Comparison of ENCODE assay signal across 24 cellular contexts in the genomic region with DNA sequence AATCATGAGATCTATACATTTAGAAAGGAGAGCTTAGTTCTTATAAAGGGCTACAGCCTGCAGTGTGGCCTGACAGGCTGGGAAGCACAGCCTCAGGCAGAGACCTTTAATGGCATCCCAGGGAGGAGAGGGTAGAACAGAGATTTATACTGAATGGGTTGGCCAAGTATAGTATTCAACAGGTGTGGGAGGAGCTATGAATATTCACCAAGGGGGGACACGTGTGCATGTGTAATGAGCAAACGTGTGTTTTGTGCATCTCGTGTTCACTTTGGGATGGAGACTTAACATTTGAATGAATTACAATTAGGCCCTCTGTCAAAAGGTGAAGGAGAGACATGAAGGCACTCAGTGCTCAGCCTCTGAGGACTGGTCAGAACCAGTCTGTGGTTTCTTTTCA. TPM values are rescaled to one million over a fixed set of nuclear protein-coding genes. Genes with fewer than 3 reads are reported as not detected.
A peak's percentile ranks its signal among the peaks of the same experiment; 100 is the strongest.
DNase-seq lines count a peak whose midpoint lies in the region; ATAC-seq and TF ChIP-seq lines count a peak whose summit lies in the region.
"Had no signal": no experiment of that assay in that cellular context is flagged by ENCODE, and none has a peak within 500 bp of the region (broad histone marks: within the 10 kb centered on the region; RNA-seq: fewer than 3 reads in every experiment).

No MANE protein-coding gene starts in this region.

- H4K91ac ChIP-seq in IMR-90 (ENCODE audit: insufficient read depth, low read depth, low read length), result no peak overlapping the region

- dilution Hi-C loops in IMR-90 (cut with HindIII; ENCODE audit: low sequenced_read_pairs, unreplicated experiment), result no loop called here

- H3K36me3 ChIP-seq in IMR-90 (ENCODE audit: control insufficient read depth, insufficient read depth, low read length) (peaks cover 15% of the 10 kb centered on the region), ovary (no peaks in the 10 kb centered on the region)
- H3K36me3 ChIP-seq: vagina had no signal

- H3K14ac ChIP-seq in IMR-90 (replicated peaks; ENCODE audit: low read depth, low read length), result no peak overlapping the region

- H3K4me3 ChIP-seq in IMR-90 (ENCODE audit: insufficient read depth, low read depth, low read length), result no peak overlapping the region
- no peak overlapping the region for H3K4me3 ChIP-seq in ovary
- H3K4me3 ChIP-seq: BLaER1 treated with 17β-estradiol and CSF1 and Interleukin-3, amounts not matched to agents 10 nM and 100 nM; K562; suprapubic skin; vagina had no signal

- peaks cover 67% of the 10 kb centered on the region for H3K36me3 Mint-ChIP-seq in activated CD8-positive, alpha-beta memory T cell treated with anti-CD3 and anti-CD28 coated beads, Interleukin-2, amount 10 ng/mL, durations not matched to agents 7 days and 5 days
- H3K36me3 Mint-ChIP-seq in activated naive CD4-positive, alpha-beta T cell treated with anti-CD3 and anti-CD28 coated beads, Interleukin-2, amount 50 U/mL, for 72 hours, result peaks cover 54 to 72% of the 10 kb centered on the region in 2 donors
- H3K36me3 Mint-ChIP-seq in natural killer cell treated with Interleukin-12 subunit alpha and Interleukin-12 subunit beta and Interleukin-15 and Interleukin-18, amount 100 ng/mL, for 72 hours, result peaks cover 27% of the 10 kb centered on the region

- H2AK5ac ChIP-seq in IMR-90 (ENCODE audit: low read depth, low read length), result no peak overlapping the region

- H2BK5ac ChIP-seq in IMR-90 (ENCODE audit: low read depth, low read length, poor library complexity, severe bottlenecking), result no peak overlapping the region

- no peak overlapping the region for H2BK20ac ChIP-seq in IMR-90 (ENCODE audit: low read depth, low read length)

- in situ Hi-C loops in IMR-90 (cut with MboI; ENCODE audit: low sequenced_read_pairs), result no loop called here

- no peak overlapping the region for H4K5ac ChIP-seq in IMR-90 (ENCODE audit: low read depth, low read length)

- H3K4ac ChIP-seq in IMR-90 (ENCODE audit: low read depth, low read length), result no peak overlapping the region

- H3K9me3 ChIP-seq in IMR-90 (ENCODE audit: control insufficient read depth, insufficient read depth, low read length) (no peaks in the 10 kb centered on the region), ovary (no peaks in the 10 kb centered on the region)
- H3K9me3 ChIP-seq: suprapubic skin, vagina had no signal

- no peak for TF ChIP-seq RAD21 in IMR-90 (IDR thresholded peaks at IDR 0.05; ENCODE audit: low read length)

- no peak overlapping the region for H3K56ac ChIP-seq in IMR-90 (ENCODE audit: extremely low read depth, insufficient read depth, low read length)

- TF ChIP-seq CTCF in IMR-90 (conservative IDR thresholded peaks at IDR 0.05; ENCODE audit: low read depth, low read length), result no peak
- no peak for TF ChIP-seq CTCF in ovary (IDR thresholded peaks at IDR 0.05)

- H3K9ac ChIP-seq in IMR-90 (ENCODE audit: low read depth, low read length), result no peak overlapping the region
- H3K9ac ChIP-seq: BLaER1 treated with 17β-estradiol and CSF1 and Interleukin-3, amounts not matched to agents 10 nM and 100 nM had no signal

- no peaks in the 10 kb centered on the region for H3K27me3 Mint-ChIP-seq in activated CD8-positive, alpha-beta memory T cell treated with anti-CD3 and anti-CD28 coated beads, Interleukin-2, amount 10 ng/mL, durations not matched to agents 7 days and 5 days
- H3K27me3 Mint-ChIP-seq in natural killer cell treated with Interleukin-12 subunit alpha and Interleukin-12 subunit beta and Interleukin-15 and Interleukin-18, amount 100 ng/mL, for 72 hours, result no peaks in the 10 kb centered on the region

- H3K4me1 Mint-ChIP-seq in activated CD8-positive, alpha-beta memory T cell treated with anti-CD3 and anti-CD28 coated beads, Interleukin-2, amount 10 ng/mL, durations not matched to agents 7 days and 5 days, result peaks cover 58% of the 10 kb centered on the region
- peaks cover 39 to 41% of the 10 kb centered on the region in 2 donors for H3K4me1 Mint-ChIP-seq in natural killer cell treated with Interleukin-12 subunit alpha and Interleukin-12 subunit beta and Interleukin-15 and Interleukin-18, amount 100 ng/mL, for 72 hours (ENCODE audit: low read depth in 2 of 2)

- H3K4me2 ChIP-seq in IMR-90 (ENCODE audit: low read depth, low read length), result no peak overlapping the region
- H3K4me2 ChIP-seq: BLaER1 treated with 17β-estradiol and CSF1 and Interleukin-3, amounts not matched to agents 10 nM and 100 nM had no signal

- H3K9me3 Mint-ChIP-seq in activated CD8-positive, alpha-beta memory T cell treated with anti-CD3 and anti-CD28 coated beads, Interleukin-2, amount 10 ng/mL, durations not matched to agents 7 days and 5 days (ENCODE audit: low read depth), result no peaks in the 10 kb centered on the region
- H3K9me3 Mint-ChIP-seq in activated naive CD4-positive, alpha-beta T cell treated with anti-CD3 and anti-CD28 coated beads, Interleukin-2, amount 50 U/mL, for 72 hours, result peaks cover 6% of the 10 kb centered on the region in 2 donors
- H3K9me3 Mint-ChIP-seq in natural killer cell treated with Interleukin-12 subunit alpha and Interleukin-12 subunit beta and Interleukin-15 and Interleukin-18, amount 100 ng/mL, for 72 hours, result no peaks in the 10 kb centered on the region

- no peak overlapping the region for H2BK15ac ChIP-seq in IMR-90 (ENCODE audit: low read depth, low read length)

- peak overlapping the region; percentile 40 for H3K27ac Mint-ChIP-seq in activated CD8-positive, alpha-beta memory T cell treated with anti-CD3 and anti-CD28 coated beads, Interleukin-2, amount 10 ng/mL, durations not matched to agents 7 days and 5 days
- H3K27ac Mint-ChIP-seq in activated naive CD4-positive, alpha-beta T cell treated with anti-CD3 and anti-CD28 coated beads, Interleukin-2, amount 50 U/mL, for 72 hours, result peak overlapping the region; percentile 86
- peak overlapping the region; percentile 39 to 86 for H3K27ac Mint-ChIP-seq in natural killer cell treated with Interleukin-12 subunit alpha and Interleukin-12 subunit beta and Interleukin-15 and Interleukin-18, amount 100 ng/mL, for 72 hours

- CTCF ChIA-PET in activated CD8-positive, alpha-beta memory T cell treated with anti-CD3 and anti-CD28 coated beads, Interleukin-2, amount 10 ng/mL, durations not matched to agents 7 days and 5 days (lab: Charles Lee), result interaction anchor here (0.8 to 10.6 kb wide), 3 partner anchors 11 to 22 kb away, joined by 3 to 81 read pairs (median 3); no protein-coding TSS in a partner anchor
- CTCF ChIA-PET in IMR-90 (lab: Yijun Ruan, JAX), result no interaction called here

- no TSS peak for BruUV-seq in IMR-90 (replicated peaks; lab: Mats Ljungman, UMichigan)

- H3K4me3 Mint-ChIP-seq in activated CD8-positive, alpha-beta memory T cell treated with anti-CD3 and anti-CD28 coated beads, Interleukin-2, amount 10 ng/mL, durations not matched to agents 7 days and 5 days, result no peak overlapping the region
- H3K4me3 Mint-ChIP-seq in natural killer cell treated with Interleukin-12 subunit alpha and Interleukin-12 subunit beta and Interleukin-15 and Interleukin-18, amount 100 ng/mL, for 72 hours, result peak overlapping the region; percentile 41

- POLR2A ChIA-PET in IMR-90 (lab: Charles Lee; ENCODE audit: unreplicated experiment), result no interaction called here

- no peak for TF ChIP-seq EP300 in ovary (IDR thresholded peaks at IDR 0.05)

- no peak overlapping the region for H4K8ac ChIP-seq in IMR-90 (ENCODE audit: low read depth in 2 of 2, low read length in 2 of 2)

- peaks cover 5% of the 10 kb centered on the region; the same call in 1 of the 2 replicates for H4K20me1 ChIP-seq in IMR-90 (ENCODE audit: insufficient read depth, low read length)

- DNase-seq in activated CD8-positive, alpha-beta memory T cell treated with anti-CD3 and anti-CD28 coated beads, Interleukin-2, amount 10 ng/mL, durations not matched to agents 7 days and 5 days, result no peak
- DNase-seq in activated CD8-positive, alpha-beta memory T cell treated with anti-CD3 and anti-CD28 coated beads, Interleukin-2, amount 50 U/mL, for 48 hours, result no peak
- no peak for DNase-seq in IMR-90
- DNase-seq in activated naive CD4-positive, alpha-beta T cell treated with anti-CD3 and anti-CD28 coated beads, Interleukin-2, amount 50 U/mL, for 72 hours (ENCODE audit: low spot score in 2 of 2), result no peak
- DNase-seq in natural killer cell treated with Interleukin-12 subunit alpha and Interleukin-12 subunit beta and Interleukin-15 and Interleukin-18, amount 100 ng/mL, for 72 hours (ENCODE audit: low spot score), result no peak
- no peak for DNase-seq in AG08396 (ENCODE audit: low spot score)
- no peak for DNase-seq in DMS153 treated with DMSO at 0.1 percent for 48 hours (lab: John Stamatoyannopoulos, UW; ENCODE audit: unreplicated experiment)
- DNase-seq in ovary, result no peak
- DNase-seq: activated gamma-delta T cell; DMS53; effector CD4-positive, alpha-beta T cell; GOT3; kidney glomerular epithelial cell; mammary epithelial cell; NCI-H146; occipital lobe; PC-3; SIG-M5; stimulated activated CD8-positive, alpha-beta memory T cell treated with anti-CD3 and anti-CD28 coated beads, Interleukin-4, amount 100 ng/mL, for 48 hours had no signal

- H3K18ac ChIP-seq in IMR-90 (ENCODE audit: low read depth, low read length), result no peak overlapping the region

- no peaks in the 10 kb centered on the region for H3K27me3 ChIP-seq in IMR-90 (ENCODE audit: control insufficient read depth, insufficient read depth, low read length)
- H3K27me3 ChIP-seq in ovary, result no peaks in the 10 kb centered on the region
- H3K27me3 ChIP-seq: BLaER1 treated with 17β-estradiol and CSF1 and Interleukin-3, amounts not matched to agents 10 nM and 100 nM; suprapubic skin; vagina had no signal

- no peak overlapping the region for H2BK120ac ChIP-seq in IMR-90 (ENCODE audit: low read depth, low read length)

- H3K9me1 ChIP-seq in IMR-90 (ENCODE audit: insufficient read depth, low read length), result peaks cover 10% of the 10 kb centered on the region

- intact Hi-C loops in IMR-90 (cut with micrococcal nuclease) (no loop called here), ovary (cut with DNase I) (no loop called here)

- H2AFZ ChIP-seq in IMR-90 (replicated peaks; ENCODE audit: low read length, poor library complexity), result no peak overlapping the region

- H2AK9ac ChIP-seq in IMR-90 (replicated peaks; ENCODE audit: low read depth, low read length, poor library complexity), result no peak overlapping the region

- peaks cover 57 to 70% of the 10 kb centered on the region in 2 experiments for H3K79me1 ChIP-seq in IMR-90 (ENCODE audit: low read depth in 1 of 2, low read length in 2 of 2)

- WGBS in IMR-90 (ENCODE audit: extremely low coverage in 2 of 2, insufficient read length in 1 of 2), 2 experiments, result 81% methylated on average over 3 of the region's 3 CpGs; no CpG with 5 or more reads in 1 of the 2 experiments
- WGBS in ovary, 3 donors, result 83 to 84% (median 83%) methylated on average over 3 of the region's 3 CpGs

- H3K23ac ChIP-seq in IMR-90 (ENCODE audit: low read depth, low read length), result 0 out of 2 replicates have a peak overlapping the region, but pooled peaks have one; percentile 8

- no peak for ATAC-seq in activated CD8-positive, alpha-beta memory T cell treated with anti-CD3 and anti-CD28 coated beads, Interleukin-2, amount 10 ng/mL, durations not matched to agents 7 days and 5 days
- no peak for ATAC-seq in IMR-90 (ENCODE audit: low read depth)
- ATAC-seq in activated naive CD4-positive, alpha-beta T cell treated with anti-CD3 and anti-CD28 coated beads, Interleukin-2, amount 50 U/mL, for 72 hours, result no peak
- no peak for ATAC-seq in natural killer cell treated with Interleukin-12 subunit alpha and Interleukin-12 subunit beta and Interleukin-15 and Interleukin-18, amount 100 ng/mL, for 72 hours
- ATAC-seq: PC-3 had no signal

- no peak for TF ChIP-seq POLR2A in IMR-90 (IDR thresholded peaks at IDR 0.05; ENCODE audit: low read depth, low read length)
- no peak for TF ChIP-seq POLR2A in ovary (IDR thresholded peaks at IDR 0.05)

- peaks cover 5% of the 10 kb centered on the region; the same call in 1 of the 2 replicates for H3K4me1 ChIP-seq in IMR-90 (ENCODE audit: control insufficient read depth, insufficient read depth, low read length)
- peaks cover 4% of the 10 kb centered on the region for H3K4me1 ChIP-seq in ovary (ENCODE audit: insufficient read depth)

- H3K27ac ChIP-seq in IMR-90 (ENCODE audit: insufficient read depth, low read length) (no peak overlapping the region), ovary (no peak overlapping the region)
- H3K27ac ChIP-seq: BLaER1 treated with 17β-estradiol and CSF1 and Interleukin-3, amounts not matched to agents 10 nM and 100 nM; suprapubic skin; vagina; VCaP had no signal

RNA-seq across cellular contexts. Expression of a gene that starts 5.2 kb away (rescaled TPM):
- total RNA-seq in activated CD8-positive, alpha-beta memory T cell treated with anti-CD3 and anti-CD28 coated beads, Interleukin-2, amount 10 ng/mL, durations not matched to agents 7 days and 5 days, result 10 to 100 TPM; 83.8 to 90.3 TPM
- total RNA-seq in IMR-90 (2012; rRNA removed) (39.2 and 53.1 TPM in 2 replicates), ovary (10 to 100 TPM in 3 of 7 donors, 1 to 10 TPM in 4; 6.1 to 14.5 (median 9.9) TPM)
- polyA plus RNA-seq in IMR-90 (2012; rRNA removed) (21.6 and 23.3 TPM in 2 replicates), ovary (10 to 100 TPM in 1 of 2 donors, 1 to 10 TPM in 1; 5.4 to 12.0 TPM)
- polyA plus RNA-seq in IMR-90 (2012; cell fraction: cytosol; rRNA removed), result 9.7 and 13.0 TPM in 2 replicates
- 7.1 and 28.5 TPM in 2 replicates for polyA plus RNA-seq in IMR-90 (2012; cell fraction: nucleus; rRNA removed; ENCODE audit: low replicate concordance)
- total RNA-seq in activated naive CD4-positive, alpha-beta T cell treated with anti-CD3 and anti-CD28 coated beads, Interleukin-2, amount 50 U/mL, for 72 hours, result 100 to 1,000 TPM in 1 of 2 donors, 10 to 100 TPM in 1; 99.2 to 109 TPM
- total RNA-seq in natural killer cell treated with Interleukin-12 subunit alpha and Interleukin-12 subunit beta and Interleukin-15 and Interleukin-18, amount 100 ng/mL, for 72 hours, result 10 to 100 TPM; 50.0 to 77.9 TPM

RNA-seq across cellular contexts. Expression of a gene that starts 6.4 kb away (rescaled TPM):
- 10 to 100 TPM; 11.3 to 12.4 TPM for total RNA-seq in activated CD8-positive, alpha-beta memory T cell treated with anti-CD3 and anti-CD28 coated beads, Interleukin-2, amount 10 ng/mL, durations not matched to agents 7 days and 5 days
- 2.2 and 6.1 TPM in 2 replicates for total RNA-seq in IMR-90 (2012; rRNA removed)
- 4.9 and 5.3 TPM in 2 replicates for polyA plus RNA-seq in IMR-90 (2012; rRNA removed)
- 0.58 and 1.8 TPM in 2 replicates for polyA plus RNA-seq in IMR-90 (2012; cell fraction: cytosol; rRNA removed)
- polyA plus RNA-seq in IMR-90 (2012; cell fraction: nucleus; rRNA removed; ENCODE audit: low replicate concordance), result 0.21 and 1.6 TPM in 2 replicates
- 10 to 100 TPM in 1 of 2 donors, 1 to 10 TPM in 1; 8.9 to 12.5 TPM for total RNA-seq in activated naive CD4-positive, alpha-beta T cell treated with anti-CD3 and anti-CD28 coated beads, Interleukin-2, amount 50 U/mL, for 72 hours
- 1 to 10 TPM; 4.8 to 7.5 TPM for total RNA-seq in natural killer cell treated with Interleukin-12 subunit alpha and Interleukin-12 subunit beta and Interleukin-15 and Interleukin-18, amount 100 ng/mL, for 72 hours
- 10 to 100 TPM in 1 of 7 donors, 1 to 10 TPM in 6; 1.9 to 11.5 (median 5.2) TPM for total RNA-seq in ovary
- 10 to 100 TPM in 1 of 2 donors, 1 to 10 TPM in 1; 4.6 to 14.8 TPM for polyA plus RNA-seq in ovary
